Comparison of ENCODE assay signal across 10 cellular contexts in the genomic region with DNA sequence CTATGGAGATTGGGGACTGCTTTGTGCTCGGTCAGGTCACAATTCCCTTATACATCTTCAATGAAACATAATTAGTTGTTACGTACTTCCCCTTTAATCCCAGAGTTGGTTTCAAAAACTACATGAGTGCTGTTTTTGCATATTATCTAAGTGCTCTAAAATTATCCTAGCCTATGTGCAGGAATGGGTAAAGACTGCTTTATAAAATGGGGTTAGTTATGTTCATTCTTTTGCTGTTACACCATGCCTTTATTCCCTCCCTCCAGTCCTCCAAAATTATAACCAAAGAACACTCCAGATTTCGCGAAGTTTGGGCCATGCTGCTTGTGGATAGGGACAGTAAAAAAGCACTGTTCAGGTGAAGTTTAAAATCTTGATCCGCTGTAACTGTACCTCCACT.
"Had no signal": no experiment of that assay in that cellular context is flagged by ENCODE, and none has a peak within 500 bp of the region (broad histone marks: within the 10 kb centered on the region; RNA-seq: fewer than 3 reads in every experiment).

No MANE protein-coding gene starts in this region.

- H3K9me3 ChIP-seq: HAP-1 had no signal

- H3K36me3 ChIP-seq: HAP-1 had no signal

- H3K27ac Mint-ChIP-seq: HFFc6 had no signal

- H3K4me1 ChIP-seq: HAP-1 had no signal

- ATAC-seq: HCT116 had no signal

- DNase-seq: GM23248, GOT3, H7, H9, HCEC 1CT, HFFc6 had no signal

- H3K9ac ChIP-seq: GM23248 had no signal

- FAIRE-seq: H1, H54 had no signal

- H3K4me3 Mint-ChIP-seq: H9, HFFc6 had no signal

- H3K27ac ChIP-seq: GM23248 had no signal

- H3K9me3 Mint-ChIP-seq: H9, HFFc6 had no signal

- H3K4me3 ChIP-seq: GM23248, HAP-1 had no signal

- H2AFZ ChIP-seq: GM23248 had no signal
